ENCODE assay signal across 1 cellular context in the genomic region with DNA sequence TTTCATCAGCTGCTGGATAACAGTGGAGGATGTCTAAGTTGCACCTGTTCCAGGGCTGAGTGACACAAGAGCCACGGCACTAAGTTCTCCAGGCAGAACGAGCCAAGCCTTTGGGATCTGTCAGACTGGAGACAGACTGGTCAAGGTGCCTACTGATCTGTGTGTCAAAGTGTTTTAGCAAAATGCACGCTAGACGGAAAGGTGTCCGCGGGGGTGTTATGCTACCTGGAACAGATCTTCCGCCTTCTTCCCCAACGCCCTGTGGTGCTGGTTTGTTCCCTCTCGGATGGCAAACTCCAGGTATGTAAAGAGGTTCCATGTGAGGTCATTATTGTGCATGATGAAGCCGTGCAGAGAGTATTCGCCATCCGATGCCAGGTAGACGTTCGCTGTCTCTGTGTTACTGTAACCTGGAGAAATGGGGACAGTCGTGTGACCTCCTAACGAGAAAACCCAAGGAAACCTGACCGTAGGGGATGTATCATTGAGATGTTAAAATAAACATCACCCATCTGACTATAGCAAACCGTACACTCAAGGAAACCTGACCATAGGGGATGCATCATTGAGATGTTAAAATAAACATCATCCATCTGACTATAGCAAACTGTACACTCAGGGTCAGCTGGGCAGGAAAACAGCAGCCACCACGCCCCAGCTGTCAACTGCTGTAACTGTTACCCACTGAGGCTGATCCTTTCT.
TF ChIP-seq lines count a peak whose summit lies in the region.

No MANE protein-coding gene starts in this region.

TF ChIP-seq in IMR-90, 13 proteins besides CTCF, POLR2A, EP300 and RAD21:
- TF ChIP-seq CHD1 (IDR thresholded peaks at IDR 0.05; ENCODE audit: low read depth, low read length), result no peak
- TF ChIP-seq NFE2L2 (IDR thresholded peaks at IDR 0.05; ENCODE audit: low read depth, low read length), result no peak
- TF ChIP-seq FOS (IDR thresholded peaks at IDR 0.05; ENCODE audit: low read depth, low read length), result no peak
- no peak for TF ChIP-seq BHLHE40 (IDR thresholded peaks at IDR 0.05; ENCODE audit: low read depth, low read length)
- no peak for TF ChIP-seq MXI1 (IDR thresholded peaks at IDR 0.05; ENCODE audit: borderline replicate concordance, low read depth, low read length)
- TF ChIP-seq RCOR1 (IDR thresholded peaks at IDR 0.05; ENCODE audit: insufficient replicate concordance, low read length), result no peak
